Comparison of ENCODE assay signal across 21 cellular contexts in the genomic region with DNA sequence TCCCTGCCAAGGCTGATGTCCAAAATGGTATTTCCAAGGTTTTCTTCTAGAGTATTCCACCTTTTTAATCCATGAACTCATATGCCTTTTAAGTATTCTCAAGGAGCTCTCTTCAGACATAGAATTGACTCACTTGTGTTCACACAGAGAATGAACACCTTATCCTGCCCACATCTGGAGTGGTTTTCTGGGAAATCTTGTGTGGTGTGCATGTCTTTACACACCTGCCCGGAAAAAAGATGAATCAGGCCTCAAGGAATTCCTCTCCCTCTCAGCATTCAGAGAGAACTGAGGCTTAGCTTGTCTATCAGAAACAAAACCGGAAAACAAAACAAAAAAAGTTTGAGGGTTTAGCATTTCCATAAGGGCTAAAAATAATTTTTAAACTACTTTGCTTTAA.
A peak's percentile ranks its signal among the peaks of the same experiment; 100 is the strongest.
DNase-seq lines count a peak whose midpoint lies in the region; ATAC-seq and TF ChIP-seq lines count a peak whose summit lies in the region.
"Had no signal": no experiment of that assay in that cellular context is flagged by ENCODE, and none has a peak within 500 bp of the region (broad histone marks: within the 10 kb centered on the region; RNA-seq: fewer than 3 reads in every experiment).

No MANE protein-coding gene starts in this region.

- peaks cover 3% of the 10 kb centered on the region for H3K9me3 ChIP-seq in RWPE2 (ENCODE audit: severe bottlenecking)
- no peaks in the 10 kb centered on the region for H3K9me3 ChIP-seq in trophoblast cell (ENCODE audit: insufficient read depth, low read depth, low read length)
- no peaks in the 10 kb centered on the region for H3K9me3 ChIP-seq in sigmoid colon
- H3K9me3 ChIP-seq: A549; BLaER1 treated with 17β-estradiol and CSF1 and Interleukin-3, amounts not matched to agents 10 nM and 100 nM had no signal

- DNase-seq in M059J (ENCODE audit: low read depth) (peak; percentile 60), RWPE2 (ENCODE audit: low spot score) (no peak), epithelial cell of esophagus (ENCODE audit: low read depth) (peak; percentile 84), trophoblast cell (peak; percentile 68 to 79), sigmoid colon (no peak), NCI-H2081 treated with DMSO at 0.1 percent for 48 hours (lab: John Stamatoyannopoulos, UW) (no peak)
- DNase-seq: AML-193; CD4-positive, alpha-beta T cell; GM23248; KBM-7; MM.1S; NCI-H2029; NCI-H510A treated with DMSO at 0.1 percent for 48 hours; NCI-H748 treated with DMSO at 0.1 percent for 48 hours; RPMI8226; SHP77 treated with DMSO at 0.1 percent for 48 hours had no signal

- intact Hi-C loops in sigmoid colon (cut with DNase I), result no loop called here

- WGBS in trophoblast cell (ENCODE audit: extremely low coverage, insufficient coverage, insufficient read length), result no CpG with 5 or more reads among the region's 2 CpGs
- 83 to 90% methylated on average over 2 of the region's 2 CpGs for WGBS in sigmoid colon, 2 donors

- H3K27me3 ChIP-seq in RWPE2 (ENCODE audit: insufficient read depth, poor library complexity, severe bottlenecking), result no peaks in the 10 kb centered on the region
- no peaks in the 10 kb centered on the region for H3K27me3 ChIP-seq in trophoblast cell (ENCODE audit: insufficient read depth, low read length)
- H3K27me3 ChIP-seq in sigmoid colon, result peaks cover 0 to 26% (median 6%) of the 10 kb centered on the region in 3 donors
- H3K27me3 ChIP-seq: BLaER1 treated with 17β-estradiol and CSF1 and Interleukin-3, amounts not matched to agents 10 nM and 100 nM had no signal

- H4K8ac ChIP-seq in trophoblast cell (ENCODE audit: low read depth, low read length), result no peak overlapping the region

- TF ChIP-seq CTCF in RWPE2 (IDR thresholded peaks at IDR 0.05; ENCODE audit: poor library complexity, severe bottlenecking) (no peak), epithelial cell of esophagus (IDR thresholded peaks at IDR 0.05; ENCODE audit: insufficient read depth, low read depth, low read length, missing control alignments) (no peak), sigmoid colon (IDR thresholded peaks at IDR 0.05) (no peak)

- H3K79me1 ChIP-seq in trophoblast cell (ENCODE audit: low read length), result peaks cover 2% of the 10 kb centered on the region

- no peak overlapping the region for H3K9ac ChIP-seq in trophoblast cell (ENCODE audit: low read length)
- H3K9ac ChIP-seq: BLaER1 treated with 17β-estradiol and CSF1 and Interleukin-3, amounts not matched to agents 10 nM and 100 nM; GM23248 had no signal

- no peak overlapping the region for H3K14ac ChIP-seq in trophoblast cell (ENCODE audit: low read length)

- TF ChIP-seq POLR2A in sigmoid colon (IDR thresholded peaks at IDR 0.05), result no peak

- no peak overlapping the region for H3K18ac ChIP-seq in trophoblast cell (ENCODE audit: low read length)

- H2BK12ac ChIP-seq in trophoblast cell (ENCODE audit: low read length), result no peak overlapping the region

- no peak overlapping the region for H2AFZ ChIP-seq in trophoblast cell (ENCODE audit: insufficient read depth, low read length, poor library complexity)
- H2AFZ ChIP-seq: GM23248 had no signal

- H2BK120ac ChIP-seq in trophoblast cell (ENCODE audit: insufficient read depth, low read length, poor library complexity), result no peak overlapping the region

- 0 out of 3 replicates have a peak, but pooled peaks have one; percentile 35 for ATAC-seq in RWPE2 (ENCODE audit: low read depth)
- ATAC-seq in GM18873 (IDR thresholded peaks at IDR 0.05; ENCODE audit: low FRiP score, unreplicated experiment), result no peak
- no peak for ATAC-seq in GM21367 (IDR thresholded peaks at IDR 0.05; ENCODE audit: unreplicated experiment)
- ATAC-seq: A549 had no signal

- H2AK5ac ChIP-seq in trophoblast cell (ENCODE audit: low read length), result no peak overlapping the region

- H3K36me3 ChIP-seq in RWPE2 (ENCODE audit: low read depth), result no peaks in the 10 kb centered on the region
- no peaks in the 10 kb centered on the region for H3K36me3 ChIP-seq in trophoblast cell (ENCODE audit: control insufficient read depth in 1 of 2, insufficient read depth in 2 of 2, low read length in 2 of 2)
- H3K36me3 ChIP-seq in sigmoid colon, result no peaks in the 10 kb centered on the region
- H3K36me3 ChIP-seq: BLaER1 treated with 17β-estradiol and CSF1 and Interleukin-3, amounts not matched to agents 10 nM and 100 nM; HAP-1 had no signal

- no peak overlapping the region for H4K12ac ChIP-seq in trophoblast cell (ENCODE audit: low read depth, low read length)

- peaks cover 3% of the 10 kb centered on the region for H3K4me1 ChIP-seq in RWPE2 (ENCODE audit: insufficient read depth, poor library complexity, severe bottlenecking)
- no peaks in the 10 kb centered on the region for H3K4me1 ChIP-seq in trophoblast cell (ENCODE audit: control insufficient read depth in 1 of 2, insufficient read depth in 2 of 2, low read length in 2 of 2)
- H3K4me1 ChIP-seq in sigmoid colon, result peaks cover 0 to 7% (median 0%) of the 10 kb centered on the region in 4 donors
- H3K4me1 ChIP-seq: BLaER1 treated with 17β-estradiol and CSF1 and Interleukin-3, amounts not matched to agents 10 nM and 100 nM had no signal

- H2BK5ac ChIP-seq in trophoblast cell (ENCODE audit: low read depth, low read length, poor library complexity), result no peak overlapping the region

- no peak for TF ChIP-seq EP300 in sigmoid colon (IDR thresholded peaks at IDR 0.05)

- H3K4me2 ChIP-seq in trophoblast cell (ENCODE audit: low read length), result no peak overlapping the region
- H3K4me2 ChIP-seq: A549; BLaER1 treated with 17β-estradiol and CSF1 and Interleukin-3, amounts not matched to agents 10 nM and 100 nM had no signal

- no peaks in the 10 kb centered on the region for H3K79me2 ChIP-seq in trophoblast cell (ENCODE audit: control insufficient read depth, insufficient read depth, low read length, poor library complexity)

- no peak overlapping the region for H3K4me3 ChIP-seq in RWPE2 (ENCODE audit: severe bottlenecking)
- no peak overlapping the region for H3K4me3 ChIP-seq in epithelial cell of esophagus (ENCODE audit: low read length)
- H3K4me3 ChIP-seq in trophoblast cell (ENCODE audit: low read depth, low read length), result no peak overlapping the region
- H3K4me3 ChIP-seq in sigmoid colon, result no peak overlapping the region
- H3K4me3 ChIP-seq: A549; BLaER1 treated with 17β-estradiol and CSF1 and Interleukin-3, amounts not matched to agents 10 nM and 100 nM; GM23248; HAP-1 had no signal

- H4K91ac ChIP-seq in trophoblast cell (ENCODE audit: low read depth, low read length), result no peak overlapping the region

- H3K23ac ChIP-seq in trophoblast cell (ENCODE audit: low read length), result no peak overlapping the region

- H3K4ac ChIP-seq in trophoblast cell (ENCODE audit: low read depth, low read length), result no peak overlapping the region

- H3K27ac ChIP-seq in RWPE2 (ENCODE audit: poor library complexity, severe bottlenecking) (no peak overlapping the region), trophoblast cell (ENCODE audit: low read depth, low read length) (no peak overlapping the region), sigmoid colon (no peak overlapping the region)
- H3K27ac ChIP-seq: A549; BLaER1 treated with 17β-estradiol and CSF1 and Interleukin-3, amounts not matched to agents 10 nM and 100 nM; GM23248 had no signal

Comparison
In these comparisons a context has a peak if more than half of its experiments do, and no peak if none do; other contexts are left out.
1. DNase-seq: peak in M059J (single experiment), epithelial cell of esophagus (single experiment) and trophoblast cell (2 of 2); none in RWPE2 (single experiment), sigmoid colon (single experiment) and NCI-H2081 treated with DMSO at 0.1 percent for 48 hours (single experiment).